ENCODE assay signal across 11 cellular contexts in the genomic region with DNA sequence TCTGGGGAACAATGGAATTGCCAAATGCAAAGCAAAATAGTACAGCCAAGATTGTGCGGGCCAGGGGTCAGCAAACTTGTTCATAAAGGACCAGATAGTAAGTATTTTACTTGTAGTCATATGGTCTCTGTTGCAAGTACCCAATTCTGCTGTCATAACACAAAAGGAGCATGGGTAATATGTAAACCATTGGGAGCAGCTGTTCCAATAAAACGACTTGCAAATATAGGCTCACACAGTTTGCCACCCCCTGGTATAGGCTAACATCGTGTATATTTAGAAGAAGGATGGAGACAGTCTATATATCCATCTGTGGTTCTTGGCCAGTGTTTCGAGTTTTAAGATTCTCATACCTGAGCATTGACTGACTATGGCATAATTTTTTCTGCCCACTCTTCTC. TPM values are rescaled to one million over a fixed set of nuclear protein-coding genes. Genes with fewer than 3 reads are reported as not detected.
DNase-seq lines count a peak whose midpoint lies in the region; ATAC-seq and TF ChIP-seq lines count a peak whose summit lies in the region.
"Had no signal": no experiment of that assay in that cellular context is flagged by ENCODE, and none has a peak within 500 bp of the region (broad histone marks: within the 10 kb centered on the region; RNA-seq: fewer than 3 reads in every experiment).

No MANE protein-coding gene starts in this region.

- H3K27me3 ChIP-seq in cardiac muscle cell (no peaks in the 10 kb centered on the region), heart right ventricle (no peaks in the 10 kb centered on the region)
- H3K27me3 ChIP-seq: BE2C had no signal

- WGBS in heart right ventricle, 2 donors: 83 to 87% methylated on average over 4 of the region's 4 CpGs

- no peaks in the 10 kb centered on the region for H3K9me3 ChIP-seq in cardiac muscle cell (ENCODE audit: low read depth)
- H3K9me3 ChIP-seq in mucosa of descending colon: no peaks in the 10 kb centered on the region
- H3K9me3 ChIP-seq in heart right ventricle: no peaks in the 10 kb centered on the region
- H3K9me3 ChIP-seq: BE2C had no signal

- H3K4me1 Mint-ChIP-seq in WTC11: no peaks in the 10 kb centered on the region
- no peaks in the 10 kb centered on the region for H3K4me1 Mint-ChIP-seq in MCF 10A (ENCODE audit: insufficient read depth, unreplicated experiment)
- H3K4me1 Mint-ChIP-seq: activated B cell treated with CpG ODN at 0.5 μM for 24 hours had no signal

- no peak for TF ChIP-seq CTCF in cardiac muscle cell (IDR thresholded peaks at IDR 0.05; ENCODE audit: low read depth, low read length)
- TF ChIP-seq CTCF in WTC11 (IDR thresholded peaks at IDR 0.05): no peak
- no peak for TF ChIP-seq CTCF in mucosa of descending colon (IDR thresholded peaks at IDR 0.05)
- TF ChIP-seq CTCF in MCF 10A (IDR thresholded peaks at IDR 0.05; ENCODE audit: unreplicated experiment): no peak
- TF ChIP-seq CTCF in heart right ventricle (IDR thresholded peaks at IDR 0.05): no peak

- H3K4me1 ChIP-seq in cardiac muscle cell (ENCODE audit: low read depth): peaks cover 37% of the 10 kb centered on the region
- no peaks in the 10 kb centered on the region for H3K4me1 ChIP-seq in mucosa of descending colon (ENCODE audit: low read depth)
- H3K4me1 ChIP-seq in heart right ventricle: peaks cover 13 to 46% (median 32%) of the 10 kb centered on the region in 9 donors
- H3K4me1 ChIP-seq: BE2C had no signal

- H3K4me3 Mint-ChIP-seq in WTC11 (no peak overlapping the region), MCF 10A (ENCODE audit: unreplicated experiment) (no peak overlapping the region)
- H3K4me3 Mint-ChIP-seq: activated B cell treated with CpG ODN at 0.5 μM for 24 hours had no signal

- H3K27ac ChIP-seq in cardiac muscle cell: peak overlapping the region; percentile 94
- H3K27ac ChIP-seq in heart right ventricle: peak overlapping the region in 3 of 10 donors; percentile 73 to 83 (median 78)

- CTCF ChIA-PET in WTC11 (lab: Charles Lee) (interaction anchor here (0.6 to 3.4 kb wide), 63 partner anchors 10 to 302 kb away, joined by 3 to 153 read pairs (median 5); partner anchors contain the start of genes CPSF7, LRRC10B, SDHAF2 and TKFC), MCF 10A (lab: Yijun Ruan, JAX) (interaction anchor here (0.6 to 7.6 kb wide), 36 partner anchors 9 to 457 kb away, joined by 3 to 161 read pairs (median 4); partner anchors contain the start of genes CPSF7 and SDHAF2)

- H3K4me3 ChIP-seq in cardiac muscle cell (no peak overlapping the region), mucosa of descending colon (no peak overlapping the region), heart right ventricle (no peak overlapping the region)

- peak overlapping the region; percentile 89 for H3K27ac Mint-ChIP-seq in WTC11
- no peak overlapping the region for H3K27ac Mint-ChIP-seq in MCF 10A (ENCODE audit: low read depth, unreplicated experiment)
- H3K27ac Mint-ChIP-seq: activated B cell treated with CpG ODN at 0.5 μM for 24 hours had no signal

- POLR2A ChIA-PET in WTC11 (lab: Charles Lee) (interaction anchor here (0.7 to 1.4 kb wide), 3 partner anchors 71 to 193 kb away, joined by 3 to 6 read pairs (median 3); no protein-coding TSS in a partner anchor), MCF 10A (lab: Yijun Ruan, JAX) (interaction anchor here (0.6 to 2.8 kb wide), 12 partner anchors 11 to 950 kb away, joined by 3 to 24 read pairs (median 4); partner anchors contain the start of genes CPSF7 and SDHAF2)

- H3K36me3 ChIP-seq in cardiac muscle cell (peaks cover 11% of the 10 kb centered on the region), mucosa of descending colon (ENCODE audit: low read depth) (peaks cover 6% of the 10 kb centered on the region), heart right ventricle (peaks cover 0 to 99% (median 5%) of the 10 kb centered on the region in 9 donors)

- no TSS peak for BruUV-seq in MCF 10A (replicated peaks; lab: Mats Ljungman, UMichigan)

- no peak for ATAC-seq in left ventricle myocardium superior
- no peak for ATAC-seq in WTC11
- peak; percentile 41 for ATAC-seq in mucosa of descending colon
- no peak for ATAC-seq in heart right ventricle

- H3K9me3 Mint-ChIP-seq in WTC11 (no peaks in the 10 kb centered on the region), MCF 10A (ENCODE audit: unreplicated experiment) (no peaks in the 10 kb centered on the region)
- H3K9me3 Mint-ChIP-seq: activated B cell treated with CpG ODN at 0.5 μM for 24 hours; naive thymus-derived CD8-positive, alpha-beta T cell had no signal

- no peaks in the 10 kb centered on the region for H3K27me3 Mint-ChIP-seq in WTC11 (ENCODE audit: low read depth)
- no peaks in the 10 kb centered on the region for H3K27me3 Mint-ChIP-seq in MCF 10A (ENCODE audit: insufficient read depth, unreplicated experiment)
- H3K27me3 Mint-ChIP-seq: activated B cell treated with CpG ODN at 0.5 μM for 24 hours; naive thymus-derived CD8-positive, alpha-beta T cell had no signal

- intact Hi-C loops in left ventricle myocardium superior (cut with micrococcal nuclease): no loop called here
- intact Hi-C loops in mucosa of descending colon (cut with DNase I, micrococcal nuclease): no loop called here
- intact Hi-C loops in MCF 10A (cut with micrococcal nuclease): loop anchor here (5.0 kb wide), 1 partner anchor 137 kb away; the partner anchor contains the start of gene SYT7
- intact Hi-C loops in heart right ventricle (cut with DNase I): loop anchor here in 7 of 10 donors (2.0 to 10.0 kb wide), 8 partner anchors 67 to 192 kb away; no protein-coding TSS in a partner anchor

- peaks cover 46% of the 10 kb centered on the region for H3K36me3 Mint-ChIP-seq in WTC11
- H3K36me3 Mint-ChIP-seq in MCF 10A (ENCODE audit: insufficient read depth, unreplicated experiment): peaks cover 64% of the 10 kb centered on the region

- DNase-seq in cardiac muscle cell (ENCODE audit: low read depth in 1 of 2, low spot score in 1 of 2) (no peak), left ventricle myocardium superior (no peak), WTC11 (ENCODE audit: low spot score) (no peak), mucosa of descending colon (no peak), MCF 10A (ENCODE audit: unreplicated experiment) (no peak), NCI-H82 (lab: John Stamatoyannopoulos, UW) (no peak), heart right ventricle (no peak), HT-29 (ENCODE audit: low spot score) (no peak)

TF ChIP-seq in WTC11, 78 proteins besides CTCF, POLR2A, EP300 and RAD21:
- TF ChIP-seq ZNF671 (CRISPR knock-in tag; IDR thresholded peaks at IDR 0.05): no peak
- TF ChIP-seq, protein P1, sequence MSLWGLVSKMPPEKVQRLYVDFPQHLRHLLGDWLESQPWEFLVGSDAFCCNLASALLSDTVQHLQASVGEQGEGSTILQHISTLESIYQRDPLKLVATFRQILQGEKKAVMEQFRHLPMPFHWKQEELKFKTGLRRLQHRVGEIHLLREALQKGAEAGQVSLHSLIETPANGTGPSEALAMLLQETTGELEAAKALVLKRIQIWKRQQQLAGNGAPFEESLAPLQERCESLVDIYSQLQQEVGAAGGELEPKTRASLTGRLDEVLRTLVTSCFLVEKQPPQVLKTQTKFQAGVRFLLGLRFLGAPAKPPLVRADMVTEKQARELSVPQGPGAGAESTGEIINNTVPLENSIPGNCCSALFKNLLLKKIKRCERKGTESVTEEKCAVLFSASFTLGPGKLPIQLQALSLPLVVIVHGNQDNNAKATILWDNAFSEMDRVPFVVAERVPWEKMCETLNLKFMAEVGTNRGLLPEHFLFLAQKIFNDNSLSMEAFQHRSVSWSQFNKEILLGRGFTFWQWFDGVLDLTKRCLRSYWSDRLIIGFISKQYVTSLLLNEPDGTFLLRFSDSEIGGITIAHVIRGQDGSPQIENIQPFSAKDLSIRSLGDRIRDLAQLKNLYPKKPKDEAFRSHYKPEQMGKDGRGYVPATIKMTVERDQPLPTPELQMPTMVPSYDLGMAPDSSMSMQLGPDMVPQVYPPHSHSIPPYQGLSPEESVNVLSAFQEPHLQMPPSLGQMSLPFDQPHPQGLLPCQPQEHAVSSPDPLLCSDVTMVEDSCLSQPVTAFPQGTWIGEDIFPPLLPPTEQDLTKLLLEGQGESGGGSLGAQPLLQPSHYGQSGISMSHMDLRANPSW (CRISPR knock-in tag; conservative IDR thresholded peaks at IDR 0.05; ENCODE audit: low read depth): no peak
- TF ChIP-seq RORB (CRISPR knock-in tag; IDR thresholded peaks at IDR 0.05): no peak
- TF ChIP-seq NFE2L1 (CRISPR knock-in tag; IDR thresholded peaks at IDR 0.05): no peak
- TF ChIP-seq ZNF423 (CRISPR knock-in tag; IDR thresholded peaks at IDR 0.05): no peak
- no peak for TF ChIP-seq MYBL2 (CRISPR knock-in tag; IDR thresholded peaks at IDR 0.05)
- no peak for TF ChIP-seq SMAD4 (CRISPR knock-in tag; IDR thresholded peaks at IDR 0.05)
- no peak for TF ChIP-seq CDX4 (CRISPR knock-in tag; IDR thresholded peaks at IDR 0.05; ENCODE audit: borderline replicate concordance)

RNA-seq across cellular contexts. Expression of gene SDHAF2, which starts 15.6 kb away (rescaled TPM):
- total RNA-seq in cardiac muscle cell (21.3 and 28.1 TPM in 2 replicates), left ventricle myocardium superior (32.6 TPM), WTC11 (2021) (36.2 to 36.8 TPM (median 36.5 TPM) in 3 replicates), mucosa of descending colon (10 to 100 TPM; 38.9 to 42.3 (median 42.1) TPM), MCF 10A (2022) (30.1 and 34.6 TPM in 2 replicates), heart right ventricle (10 to 100 TPM; 24.4 to 39.9 (median 32.7) TPM)
- polyA plus RNA-seq in cardiac muscle cell (55.8 and 67.4 TPM in 2 replicates), heart right ventricle (10 to 100 TPM; 43.4 to 56.1 TPM)
- 58.3 and 64.9 TPM in 2 replicates for total RNA-seq in HT-29 (2014; rRNA removed; shearing (Covaris generic))

RNA-seq across cellular contexts. Expression of gene CPSF7, which starts 15.8 kb away (rescaled TPM):
- total RNA-seq in cardiac muscle cell (46.9 and 64.7 TPM in 2 replicates), left ventricle myocardium superior (41.5 TPM), WTC11 (2021) (86.0 to 90.7 TPM (median 88.3 TPM) in 3 replicates), mucosa of descending colon (10 to 100 TPM; 60.8 to 69.6 (median 64.7) TPM), MCF 10A (2022) (99.9 and 111 TPM in 2 replicates), heart right ventricle (10 to 100 TPM; 37.7 to 51.8 (median 43.3) TPM)
- polyA plus RNA-seq in cardiac muscle cell (34.6 and 55.5 TPM in 2 replicates), heart right ventricle (10 to 100 TPM; 22.3 to 43.8 TPM)
- 34.8 and 51.2 TPM in 2 replicates for total RNA-seq in HT-29 (2014; rRNA removed; shearing (Covaris generic))

RNA-seq across cellular contexts. Expression of gene TMEM216, which starts 53.1 kb away (rescaled TPM):
- total RNA-seq in cardiac muscle cell (12.5 and 19.3 TPM in 2 replicates), left ventricle myocardium superior (4.8 TPM), WTC11 (2021) (16.4 to 20.8 TPM (median 17.9 TPM) in 3 replicates), mucosa of descending colon (10 to 100 TPM in 1 of 3 donors, 1 to 10 TPM in 2; 7.9 to 12.7 (median 8.9) TPM), MCF 10A (2022) (3.2 and 4.0 TPM in 2 replicates), heart right ventricle (1 to 10 TPM; 2.9 to 6.8 (median 4.1) TPM)
- polyA plus RNA-seq in cardiac muscle cell (20.1 and 21.5 TPM in 2 replicates), heart right ventricle (1 to 10 TPM; 6.3 to 8.3 TPM)
- 15.1 and 23.4 TPM in 2 replicates for total RNA-seq in HT-29 (2014; rRNA removed; shearing (Covaris generic))

Comparison
In these comparisons a context has a peak if more than half of its experiments do, and no peak if none do; other contexts are left out.
1. intact Hi-C loops: an anchor here in MCF 10A (5.0 kb wide) and heart right ventricle (2.0 to 10.0 kb wide); none called in left ventricle myocardium superior and mucosa of descending colon.